ENCODE assay signal across 13 cellular contexts in the genomic region with DNA sequence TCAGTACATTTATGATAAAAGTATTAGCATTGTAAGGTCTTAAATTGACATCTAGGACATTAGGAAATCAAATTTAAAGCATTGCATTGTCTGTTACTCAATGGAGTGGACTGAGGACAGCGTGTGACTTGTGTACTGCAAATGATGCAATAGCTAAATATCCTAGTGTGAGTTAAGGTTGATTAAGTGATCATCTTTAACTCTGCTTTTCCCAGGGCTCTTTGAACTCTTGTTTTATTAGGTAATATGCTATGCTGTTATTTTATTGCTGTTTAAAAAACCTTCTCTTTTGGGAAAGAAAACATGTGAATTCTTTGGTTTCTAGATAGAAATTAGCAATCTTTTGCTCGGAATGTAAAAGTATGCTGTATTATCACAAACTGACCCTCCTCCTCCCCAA. TPM values are rescaled to one million over a fixed set of nuclear protein-coding genes. Genes with fewer than 3 reads are reported as not detected.
DNase-seq lines count a peak whose midpoint lies in the region; ATAC-seq and TF ChIP-seq lines count a peak whose summit lies in the region.
"Had no signal": no experiment of that assay in that cellular context is flagged by ENCODE, and none has a peak within 500 bp of the region (broad histone marks: within the 10 kb centered on the region; RNA-seq: fewer than 3 reads in every experiment).

No MANE protein-coding gene starts in this region.

- no peak overlapping the region for H3K27ac Mint-ChIP-seq in activated CD8-positive, alpha-beta T cell treated with anti-CD3 and anti-CD28 coated beads, Interleukin-2, amount 10 ng/mL, durations not matched to agents 7 days and 5 days
- no peak overlapping the region for H3K27ac Mint-ChIP-seq in activated naive CD4-positive, alpha-beta T cell treated with anti-CD3 and anti-CD28 coated beads, Interleukin-2, amount 10 ng/mL, durations not matched to agents 7 days and 5 days
- H3K27ac Mint-ChIP-seq: activated naive CD4-positive, alpha-beta T cell treated with anti-CD3 and anti-CD28 coated beads, Interleukin-2, amount 50 U/mL, for 24 hours; CD8-positive, alpha-beta T cell had no signal

- no peaks in the 10 kb centered on the region for H3K9me3 Mint-ChIP-seq in activated CD8-positive, alpha-beta T cell treated with anti-CD3 and anti-CD28 coated beads, Interleukin-2, amount 10 ng/mL, durations not matched to agents 7 days and 5 days (ENCODE audit: insufficient read depth)
- no peaks in the 10 kb centered on the region for H3K9me3 Mint-ChIP-seq in activated naive CD4-positive, alpha-beta T cell treated with anti-CD3 and anti-CD28 coated beads, Interleukin-2, amount 10 ng/mL, durations not matched to agents 7 days and 5 days
- H3K9me3 Mint-ChIP-seq: activated naive CD4-positive, alpha-beta T cell treated with anti-CD3 and anti-CD28 coated beads, Interleukin-2, amount 50 U/mL, for 24 hours; CD8-positive, alpha-beta T cell had no signal

- TF ChIP-seq CTCF in VCaP (conservative IDR thresholded peaks at IDR 0.05) (no peak), foreskin fibroblast (IDR thresholded peaks at IDR 0.05; ENCODE audit: low read depth, low read length) (no peak)

- no peak overlapping the region for H3K4me3 Mint-ChIP-seq in activated CD8-positive, alpha-beta T cell treated with anti-CD3 and anti-CD28 coated beads, Interleukin-2, amount 10 ng/mL, durations not matched to agents 7 days and 5 days
- H3K4me3 Mint-ChIP-seq in activated naive CD4-positive, alpha-beta T cell treated with anti-CD3 and anti-CD28 coated beads, Interleukin-2, amount 10 ng/mL, durations not matched to agents 7 days and 5 days, result no peak overlapping the region
- H3K4me3 Mint-ChIP-seq: activated naive CD4-positive, alpha-beta T cell treated with anti-CD3 and anti-CD28 coated beads, Interleukin-2, amount 50 U/mL, for 24 hours; CD8-positive, alpha-beta T cell had no signal

- H3K27ac ChIP-seq in VCaP, result peak overlapping the region; percentile 17; the same call in 1 of the 2 replicates

- peak; percentile 27 for DNase-seq in GM03348 (ENCODE audit: low spot score)
- DNase-seq in foreskin fibroblast, result peak; percentile 26 to 57
- DNase-seq in pons (ENCODE audit: low spot score), result peak; percentile 86
- DNase-seq in activated CD8-positive, alpha-beta T cell treated with anti-CD3 and anti-CD28 coated beads, Interleukin-2, amount 10 ng/mL, durations not matched to agents 7 days and 5 days, result no peak
- no peak for DNase-seq in activated T-cell treated with anti-CD3 and anti-CD28 coated beads, Interleukin-2, amount 50 U/mL, for 1 hour
- no peak for DNase-seq in activated naive CD4-positive, alpha-beta T cell treated with anti-CD3 and anti-CD28 coated beads, Interleukin-2, amount 10 ng/mL, durations not matched to agents 7 days and 5 days
- DNase-seq: activated CD4-positive, CD25-positive, alpha-beta regulatory T cell treated with anti-CD3 and anti-CD28 coated beads, Interleukin-2, amount 50 U/mL, for 72 hours; CD8-positive, alpha-beta T cell; retina; stimulated activated naive CD4-positive, alpha-beta T cell had no signal

- peaks cover 4% of the 10 kb centered on the region for H3K27me3 Mint-ChIP-seq in activated CD8-positive, alpha-beta T cell treated with anti-CD3 and anti-CD28 coated beads, Interleukin-2, amount 10 ng/mL, durations not matched to agents 7 days and 5 days (ENCODE audit: low read depth)
- H3K27me3 Mint-ChIP-seq in activated naive CD4-positive, alpha-beta T cell treated with anti-CD3 and anti-CD28 coated beads, Interleukin-2, amount 10 ng/mL, durations not matched to agents 7 days and 5 days, result no peaks in the 10 kb centered on the region
- H3K27me3 Mint-ChIP-seq: activated naive CD4-positive, alpha-beta T cell treated with anti-CD3 and anti-CD28 coated beads, Interleukin-2, amount 50 U/mL, for 24 hours had no signal

- no peak overlapping the region for H3K4me3 ChIP-seq in foreskin fibroblast (ENCODE audit: low read depth in 1 of 2, low read length in 2 of 2)

- ATAC-seq in activated CD8-positive, alpha-beta T cell treated with anti-CD3 and anti-CD28 coated beads, Interleukin-2, amount 10 ng/mL, durations not matched to agents 7 days and 5 days, result no peak
- ATAC-seq in HG02852 (IDR thresholded peaks at IDR 0.05; ENCODE audit: unreplicated experiment), result no peak
- ATAC-seq: CD8-positive, alpha-beta T cell had no signal

- no peaks in the 10 kb centered on the region for H3K36me3 Mint-ChIP-seq in activated CD8-positive, alpha-beta T cell treated with anti-CD3 and anti-CD28 coated beads, Interleukin-2, amount 10 ng/mL, durations not matched to agents 7 days and 5 days (ENCODE audit: low read depth)
- H3K36me3 Mint-ChIP-seq in activated naive CD4-positive, alpha-beta T cell treated with anti-CD3 and anti-CD28 coated beads, Interleukin-2, amount 10 ng/mL, durations not matched to agents 7 days and 5 days, result no peaks in the 10 kb centered on the region
- H3K36me3 Mint-ChIP-seq: activated naive CD4-positive, alpha-beta T cell treated with anti-CD3 and anti-CD28 coated beads, Interleukin-2, amount 50 U/mL, for 24 hours; CD8-positive, alpha-beta T cell had no signal

- no peaks in the 10 kb centered on the region for H3K4me1 Mint-ChIP-seq in activated CD8-positive, alpha-beta T cell treated with anti-CD3 and anti-CD28 coated beads, Interleukin-2, amount 10 ng/mL, durations not matched to agents 7 days and 5 days (ENCODE audit: low read depth)
- H3K4me1 Mint-ChIP-seq in activated naive CD4-positive, alpha-beta T cell treated with anti-CD3 and anti-CD28 coated beads, Interleukin-2, amount 10 ng/mL, durations not matched to agents 7 days and 5 days, result no peaks in the 10 kb centered on the region
- H3K4me1 Mint-ChIP-seq: activated naive CD4-positive, alpha-beta T cell treated with anti-CD3 and anti-CD28 coated beads, Interleukin-2, amount 50 U/mL, for 24 hours had no signal

- CTCF ChIA-PET in activated CD8-positive, alpha-beta T cell treated with anti-CD3 and anti-CD28 coated beads, Interleukin-2, amount 10 ng/mL, durations not matched to agents 7 days and 5 days (lab: Charles Lee), result interaction anchor here (1.0 kb wide), 1 partner anchor 468 kb away, joined by 3 read pairs; no protein-coding TSS in a partner anchor
- CTCF ChIA-PET in activated naive CD4-positive, alpha-beta T cell treated with anti-CD3 and anti-CD28 coated beads, Interleukin-2, amount 10 ng/mL, durations not matched to agents 7 days and 5 days (lab: Charles Lee), result no interaction called here

- POLR2A ChIA-PET in activated CD8-positive, alpha-beta T cell treated with anti-CD3 and anti-CD28 coated beads, Interleukin-2, amount 10 ng/mL, durations not matched to agents 7 days and 5 days (lab: Charles Lee), result no interaction called here

RNA-seq across cellular contexts. Expression of gene NFIA, which starts 38.6 kb away (rescaled TPM):
- under 1 TPM; 0.66 to 0.78 TPM for total RNA-seq in activated CD8-positive, alpha-beta T cell treated with anti-CD3 and anti-CD28 coated beads, Interleukin-2, amount 10 ng/mL, durations not matched to agents 7 days and 5 days

Comparison
In these comparisons a context has a peak if more than half of its experiments do, and no peak if none do; other contexts are left out.
1. DNase-seq: peak in GM03348 (single experiment), foreskin fibroblast (2 of 2) and pons (single experiment); none in activated CD8-positive, alpha-beta T cell treated with anti-CD3 and anti-CD28 coated beads, Interleukin-2, amount 10 ng/mL, durations not matched to agents 7 days and 5 days (single experiment), activated T-cell treated with anti-CD3 and anti-CD28 coated beads, Interleukin-2, amount 50 U/mL, for 1 hour (single experiment) and activated naive CD4-positive, alpha-beta T cell treated with anti-CD3 and anti-CD28 coated beads, Interleukin-2, amount 10 ng/mL, durations not matched to agents 7 days and 5 days (single experiment).